ENCODE assay signal across 8 cellular contexts in genomic region chr10:61397175-61397986, GRCh38. TPM values are rescaled to one million over a fixed set of nuclear protein-coding genes. Genes with fewer than 3 reads are reported as not detected.
DNase-seq lines count a peak whose midpoint lies in the region; ATAC-seq and TF ChIP-seq lines count a peak whose summit lies in the region.

No MANE protein-coding gene starts in this region.

- TF ChIP-seq CTCF in Panc1 (IDR thresholded peaks at IDR 0.05) (no peak), esophagus muscularis mucosa (IDR thresholded peaks at IDR 0.05) (no peak), endothelial cell (IDR thresholded peaks at IDR 0.05; ENCODE audit: unreplicated experiment) (no peak)

- peak overlapping the region; percentile 38 to 87 (median 79) for H3K4me3 Mint-ChIP-seq in CD8-positive, alpha-beta memory T cell
- H3K4me3 Mint-ChIP-seq in endothelial cell (ENCODE audit: unreplicated experiment) = no peak overlapping the region

- WGBS in esophagus muscularis mucosa = 64% methylated on average over 7 of the region's 7 CpGs

- H3K27me3 Mint-ChIP-seq in CD8-positive, alpha-beta memory T cell = peaks cover 0 to 1% of the 10 kb centered on the region in 2 donors
- peaks cover 1% of the 10 kb centered on the region for H3K27me3 Mint-ChIP-seq in endothelial cell (ENCODE audit: unreplicated experiment)

- H3K27ac Mint-ChIP-seq in CD8-positive, alpha-beta memory T cell = peak overlapping the region in 6 of 8 donors; percentile 35 to 89 (median 63)
- no peak overlapping the region for H3K27ac Mint-ChIP-seq in endothelial cell (ENCODE audit: unreplicated experiment)

- POLR2A ChIA-PET in CD8-positive, alpha-beta memory T cell (lab: Charles Lee) = no interaction called here
- POLR2A ChIA-PET in Panc1 (lab: Charles Lee) = no interaction called here

- CTCF ChIA-PET in CD8-positive, alpha-beta memory T cell (lab: Charles Lee) = interaction anchor here (1.1 kb wide), 1 partner anchor 11 kb away, joined by 3 read pairs; no protein-coding TSS in a partner anchor
- CTCF ChIA-PET in Panc1 (lab: Charles Lee) = no interaction called here

- H3K4me1 ChIP-seq in CD8-positive, alpha-beta memory T cell (ENCODE audit: insufficient read depth, low read length) = no peaks in the 10 kb centered on the region
- H3K4me1 ChIP-seq in Panc1 (ENCODE audit: control insufficient read depth, insufficient read depth, low read length) (peaks cover 8% of the 10 kb centered on the region), esophagus muscularis mucosa (peaks cover 0 to 12% (median 8%) of the 10 kb centered on the region in 4 donors)

- H3K36me3 ChIP-seq in CD8-positive, alpha-beta memory T cell (ENCODE audit: insufficient read depth, low read length) = no peaks in the 10 kb centered on the region
- H3K36me3 ChIP-seq in Panc1 (ENCODE audit: control insufficient read depth, insufficient read depth, low read length) = no peaks in the 10 kb centered on the region
- H3K36me3 ChIP-seq in esophagus muscularis mucosa = no peaks in the 10 kb centered on the region

- peaks cover 0 to 2% (median 0%) of the 10 kb centered on the region in 3 donors for H3K36me3 Mint-ChIP-seq in CD8-positive, alpha-beta memory T cell
- no peaks in the 10 kb centered on the region for H3K36me3 Mint-ChIP-seq in endothelial cell (ENCODE audit: low read depth, unreplicated experiment)

- in situ Hi-C loops in Panc1 (cut with HindIII; ENCODE audit: low pct_unique_long_range_greater_than_20kb, low sequenced_read_pairs) = no loop called here

- BruUV-seq in Panc1 (replicated peaks; lab: Mats Ljungman, UMichigan) = no TSS peak

- no peak for TF ChIP-seq POLR2A in esophagus muscularis mucosa (IDR thresholded peaks at IDR 0.05; ENCODE audit: low read depth)

- H3K9me3 ChIP-seq in CD8-positive, alpha-beta memory T cell (ENCODE audit: low read length) = no peaks in the 10 kb centered on the region
- H3K9me3 ChIP-seq in Panc1 (ENCODE audit: control insufficient read depth, insufficient read depth, low read depth, low read length) (no peaks in the 10 kb centered on the region), esophagus muscularis mucosa (no peaks in the 10 kb centered on the region)

- peak overlapping the region; percentile 39 for H3K4me3 ChIP-seq in CD8-positive, alpha-beta memory T cell (ENCODE audit: low read length)
- H3K4me3 ChIP-seq in Panc1 (ENCODE audit: low read depth in 2 of 2, low read length in 2 of 2) (peak overlapping the region; percentile 10 to 44), esophagus muscularis mucosa (peak overlapping the region; percentile 31 to 52 (median 42))

- H3K9me3 Mint-ChIP-seq in CD8-positive, alpha-beta memory T cell = peaks cover 0 to 3% (median 2%) of the 10 kb centered on the region in 5 donors
- H3K9me3 Mint-ChIP-seq in endothelial cell (ENCODE audit: unreplicated experiment) = no peaks in the 10 kb centered on the region

- DNase-seq in CD8-positive, alpha-beta memory T cell = no peak
- DNase-seq in H4 (ENCODE audit: low spot score) (peak; percentile 52), Panc1 (ENCODE audit: low read depth, low spot score) (no peak), esophagus muscularis mucosa (ENCODE audit: extremely low spot score) (no peak), renal cortical epithelial cell (ENCODE audit: low read depth) (peak; percentile 58), activated gamma-delta T cell (lab: John Stamatoyannopoulos, UW) (no peak), COLO829 (ENCODE audit: low spot score) (no peak), endothelial cell (ENCODE audit: low spot score) (no peak)

- H3K27ac ChIP-seq in CD8-positive, alpha-beta memory T cell (ENCODE audit: low read depth, low read length) = no peak overlapping the region
- peak overlapping the region; percentile 79 for H3K27ac ChIP-seq in Panc1 (ENCODE audit: low read length)
- peak overlapping the region in 3 of 4 donors; percentile 8 to 39 (median 35) for H3K27ac ChIP-seq in esophagus muscularis mucosa (replicated peaks in 1 of 4)

- ATAC-seq in Panc1 = peak; percentile 72

- intact Hi-C loops in Panc1 (cut with micrococcal nuclease; ENCODE audit: unreplicated experiment) (no loop called here), esophagus muscularis mucosa (cut with DNase I) (no loop called here)

- no peaks in the 10 kb centered on the region for H3K27me3 ChIP-seq in CD8-positive, alpha-beta memory T cell (ENCODE audit: insufficient read depth, low read length, poor library complexity, severe bottlenecking)
- H3K27me3 ChIP-seq in Panc1 (ENCODE audit: control insufficient read depth, insufficient read depth, low read length) = no peaks in the 10 kb centered on the region
- no peaks in the 10 kb centered on the region for H3K27me3 ChIP-seq in esophagus muscularis mucosa

- TF ChIP-seq EP300 in esophagus muscularis mucosa (IDR thresholded peaks at IDR 0.05) = no peak

- H3K4me1 Mint-ChIP-seq in CD8-positive, alpha-beta memory T cell = peaks cover 7 to 17% (median 17%) of the 10 kb centered on the region in 3 donors
- H3K4me1 Mint-ChIP-seq in endothelial cell (ENCODE audit: unreplicated experiment) = no peaks in the 10 kb centered on the region

RNA-seq across cellular contexts. Expression of gene TMEM26, which starts 55.8 kb away (rescaled TPM):
- total RNA-seq in CD8-positive, alpha-beta memory T cell = not detected
- polyA plus RNA-seq in CD8-positive, alpha-beta memory T cell = not detected
- not detected in 2 replicates for total RNA-seq in H4 (2014; rRNA removed; shearing (Covaris generic))
- 14.3 TPM for total RNA-seq in Panc1 (2021; ENCODE audit: unreplicated experiment)
- polyA plus RNA-seq in Panc1 (2012; ENCODE audit: insufficient read length) = 6.2 TPM
- under 1 TPM in 3 of 4 donors, not detected in 1; 0.13 to 0.29 (median 0.17) TPM for total RNA-seq in esophagus muscularis mucosa
- 0.10 TPM in 1 of 2 replicates, not detected in the other for total RNA-seq in renal cortical epithelial cell
- total RNA-seq in endothelial cell (ENCODE audit: unreplicated experiment) = 0.15 TPM

Comparison
In these comparisons a context has a peak if more than half of its experiments do, and no peak if none do; other contexts are left out.
1. DNase-seq: peak in H4 (single experiment) and renal cortical epithelial cell (single experiment); none in CD8-positive, alpha-beta memory T cell (0 of 5), Panc1 (single experiment), esophagus muscularis mucosa (single experiment), activated gamma-delta T cell (single experiment), COLO829 (single experiment) and endothelial cell (single experiment).
2. RNA of gene TMEM26, which starts 55.8 kb away (total RNA-seq): 14.3 TPM in Panc1 (single experiment); 0.13 to 0.29 TPM in esophagus muscularis mucosa, 0.15 TPM in endothelial cell (single experiment), 0.10 TPM in renal cortical epithelial cell, not detected in CD8-positive, alpha-beta memory T cell and not detected in H4; every median in the first group is over 10 times any median in the second.
3. Peak in every context shown above with its lines, with median percentiles within 50 percentile points of each other: H3K4me3 ChIP-seq.